In genomic region chr12:38316391-38317129, GRCh38 we compare ENCODE assay signal across 8 cellular contexts. TPM values are rescaled to one million over a fixed set of nuclear protein-coding genes. Genes with fewer than 3 reads are reported as not detected.
A peak's percentile ranks its signal among the peaks of the same experiment; 100 is the strongest.
DNase-seq lines count a peak whose midpoint lies in the region; ATAC-seq, FAIRE-seq and TF ChIP-seq lines count a peak whose summit lies in the region.

A gene with protein sequence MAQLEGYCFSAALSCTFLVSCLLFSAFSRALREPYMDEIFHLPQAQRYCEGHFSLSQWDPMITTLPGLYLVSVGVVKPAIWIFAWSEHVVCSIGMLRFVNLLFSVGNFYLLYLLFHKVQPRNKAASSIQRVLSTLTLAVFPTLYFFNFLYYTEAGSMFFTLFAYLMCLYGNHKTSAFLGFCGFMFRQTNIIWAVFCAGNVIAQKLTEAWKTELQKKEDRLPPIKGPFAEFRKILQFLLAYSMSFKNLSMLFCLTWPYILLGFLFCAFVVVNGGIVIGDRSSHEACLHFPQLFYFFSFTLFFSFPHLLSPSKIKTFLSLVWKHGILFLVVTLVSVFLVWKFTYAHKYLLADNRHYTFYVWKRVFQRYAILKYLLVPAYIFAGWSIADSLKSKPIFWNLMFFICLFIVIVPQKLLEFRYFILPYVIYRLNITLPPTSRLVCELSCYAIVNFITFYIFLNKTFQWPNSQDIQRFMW (plus strand): TSS chr12:38316774. CDS start chr12:38316894, 120 bp downstream.

- peak within 1 kb of the TSS; percentile 55 to 70 for H3K4me3 ChIP-seq in prostate gland

- H3K27ac ChIP-seq in prostate gland: peak within 1 kb of the TSS; percentile 70 to 88

- DNase-seq in NCI-H1417 (lab: John Stamatoyannopoulos, UW) (peak in 2 of 3 experiments; percentile 96 to 99), T-helper 1 cell (peak; percentile 82 to 95 (median 88)), amniotic stem cell (lab: John Stamatoyannopoulos, UW) (peak; percentile 92), left cardiac atrium (peak; percentile 92), prostate gland (ENCODE audit: low spot score) (peak; percentile 94), urothelium cell line (ENCODE audit: low spot score) (peak; percentile 91)

- no peak for TF ChIP-seq POLR2A in prostate gland (IDR thresholded peaks at IDR 0.05)

- H3K27me3 ChIP-seq in prostate gland (replicated peaks; ENCODE audit: insufficient read depth): no peaks in the 10 kb centered on the region

- no peaks in the 10 kb centered on the region for H3K4me1 ChIP-seq in prostate gland (replicated peaks)

- ATAC-seq in HG02759 (IDR thresholded peaks at IDR 0.05; ENCODE audit: unreplicated experiment) (peak; percentile 100), left cardiac atrium (peak; percentile 100)

- no peaks in the 10 kb centered on the region for H3K36me3 ChIP-seq in prostate gland

- FAIRE-seq in urothelium cell line (lab: Jason Lieb, UNC): no peak

- intact Hi-C loops in left cardiac atrium (cut with DNase I): loop anchor here (2.0 to 5.0 kb wide), 2 partner anchors 174 to 178 kb away; no protein-coding TSS in a partner anchor
- intact Hi-C loops in prostate gland (cut with DNase I): no loop called here

- TF ChIP-seq CTCF in GM12874 (IDR thresholded peaks at IDR 0.05; ENCODE audit: insufficient read depth, low read depth, low read length): peak; percentile 49
- peak; percentile 51 to 79 (median 74) for TF ChIP-seq CTCF in prostate gland (IDR thresholded peaks at IDR 0.05)

- H3K9me3 ChIP-seq in prostate gland: no peaks in the 10 kb centered on the region

- under 1% methylated on average over 42 of the region's 42 CpGs for WGBS in prostate gland

RNA-seq across cellular contexts. Expression of the gene that starts here (rescaled TPM):
- total RNA-seq in left cardiac atrium: 1 to 10 TPM; 6.0 to 8.3 TPM
- 1 to 10 TPM; 4.2 to 6.8 TPM for total RNA-seq in prostate gland

Comparison
In these comparisons a context has a peak if more than half of its experiments do, and no peak if none do; other contexts are left out.
1. Peak in every context shown above with its lines: DNase-seq, ATAC-seq, H3K4me3 ChIP-seq and H3K27ac ChIP-seq.